In genomic region chr15:96023081-96023480, GRCh38 we compare ENCODE assay signal across 6 cellular contexts.
"Had no signal": no experiment of that assay in that cellular context is flagged by ENCODE, and none has a peak within 500 bp of the region (broad histone marks: within the 10 kb centered on the region; RNA-seq: fewer than 3 reads in every experiment).

No MANE protein-coding gene starts in this region.

- DNase-seq: IMR-90, KBM-7, KG1 had no signal

- H3K9ac ChIP-seq: KMS-11 had no signal

- H3K27ac ChIP-seq: HL-60, KMS-11 had no signal

- FAIRE-seq: HTR-8/SVneo had no signal

- H3K4me2 ChIP-seq: KMS-11 had no signal
